ENCODE assay signal across 9 cellular contexts in genomic region chr17:67474081-67474661, GRCh38.
DNase-seq lines count a peak whose midpoint lies in the region; ATAC-seq and TF ChIP-seq lines count a peak whose summit lies in the region.
"Had no signal": no experiment of that assay in that cellular context is flagged by ENCODE, and none has a peak within 500 bp of the region (broad histone marks: within the 10 kb centered on the region; RNA-seq: fewer than 3 reads in every experiment).

No MANE protein-coding gene starts in this region.

- H3K4me1 ChIP-seq in sigmoid colon, result peaks cover 0 to 15% (median 4%) of the 10 kb centered on the region in 4 donors

- peak in 2 of 4 donors; percentile 40 to 60 for TF ChIP-seq EP300 in sigmoid colon (IDR thresholded peaks at IDR 0.05)

- H3K4me3 ChIP-seq in fibroblast of pulmonary artery (replicated peaks; ENCODE audit: low read depth, low read length) (no peak overlapping the region), sigmoid colon (no peak overlapping the region)

- WGBS in sigmoid colon, 2 donors, result 72 to 77% methylated on average over 12 of the region's 12 CpGs

- peak; percentile 26 for TF ChIP-seq CTCF in fibroblast of pulmonary artery (IDR thresholded peaks at IDR 0.05; ENCODE audit: low read length, missing control alignments)
- TF ChIP-seq CTCF in sigmoid colon (IDR thresholded peaks at IDR 0.05), result no peak
- no peak for TF ChIP-seq CTCF in GM13976 (IDR thresholded peaks at IDR 0.05; ENCODE audit: borderline replicate concordance, control extremely low read depth, extremely low read depth, insufficient read depth, missing control alignments)

- intact Hi-C loops in sigmoid colon (cut with DNase I), result no loop called here

- no peaks in the 10 kb centered on the region for H3K9me3 ChIP-seq in sigmoid colon

- H3K36me3 ChIP-seq in sigmoid colon, result no peaks in the 10 kb centered on the region

- ATAC-seq in GM19351 (IDR thresholded peaks at IDR 0.05; ENCODE audit: unreplicated experiment), result no peak

- DNase-seq in G401 (ENCODE audit: low spot score), result peak; percentile 31
- DNase-seq in T1000 (lab: John Stamatoyannopoulos, UW), result peak; percentile 33
- peak; percentile 96 for DNase-seq in fibroblast of pulmonary artery (ENCODE audit: low read depth)
- peak; percentile 77 for DNase-seq in sigmoid colon
- DNase-seq in COLO829 (ENCODE audit: low spot score), result no peak
- no peak for DNase-seq in NCI-H526 treated with DMSO at 0.1 percent for 48 hours (lab: John Stamatoyannopoulos, UW)
- DNase-seq in GM13976 (ENCODE audit: low spot score), result no peak
- DNase-seq: NCI-H187 had no signal

- H3K27me3 ChIP-seq in sigmoid colon, result no peaks in the 10 kb centered on the region

- TF ChIP-seq POLR2A in sigmoid colon (IDR thresholded peaks at IDR 0.05), result no peak

- in situ Hi-C loops in G401 (cut with HindIII; ENCODE audit: low sequenced_read_pairs) (no loop called here), GM13976 (cut with MboI; ENCODE audit: low sequenced_read_pairs, unreplicated experiment) (no loop called here)

- H3K27ac ChIP-seq in sigmoid colon, result peak overlapping the region; percentile 24 to 66 (median 40)

Comparison
In these comparisons a context has a peak if more than half of its experiments do, and no peak if none do; other contexts are left out.
1. DNase-seq: peak in G401 (single experiment), T1000 (single experiment), fibroblast of pulmonary artery (single experiment) and sigmoid colon (single experiment); none in COLO829 (single experiment), NCI-H526 treated with DMSO at 0.1 percent for 48 hours (single experiment) and GM13976 (single experiment).